9 cellular contexts compared by ENCODE assay signal in the genomic region with DNA sequence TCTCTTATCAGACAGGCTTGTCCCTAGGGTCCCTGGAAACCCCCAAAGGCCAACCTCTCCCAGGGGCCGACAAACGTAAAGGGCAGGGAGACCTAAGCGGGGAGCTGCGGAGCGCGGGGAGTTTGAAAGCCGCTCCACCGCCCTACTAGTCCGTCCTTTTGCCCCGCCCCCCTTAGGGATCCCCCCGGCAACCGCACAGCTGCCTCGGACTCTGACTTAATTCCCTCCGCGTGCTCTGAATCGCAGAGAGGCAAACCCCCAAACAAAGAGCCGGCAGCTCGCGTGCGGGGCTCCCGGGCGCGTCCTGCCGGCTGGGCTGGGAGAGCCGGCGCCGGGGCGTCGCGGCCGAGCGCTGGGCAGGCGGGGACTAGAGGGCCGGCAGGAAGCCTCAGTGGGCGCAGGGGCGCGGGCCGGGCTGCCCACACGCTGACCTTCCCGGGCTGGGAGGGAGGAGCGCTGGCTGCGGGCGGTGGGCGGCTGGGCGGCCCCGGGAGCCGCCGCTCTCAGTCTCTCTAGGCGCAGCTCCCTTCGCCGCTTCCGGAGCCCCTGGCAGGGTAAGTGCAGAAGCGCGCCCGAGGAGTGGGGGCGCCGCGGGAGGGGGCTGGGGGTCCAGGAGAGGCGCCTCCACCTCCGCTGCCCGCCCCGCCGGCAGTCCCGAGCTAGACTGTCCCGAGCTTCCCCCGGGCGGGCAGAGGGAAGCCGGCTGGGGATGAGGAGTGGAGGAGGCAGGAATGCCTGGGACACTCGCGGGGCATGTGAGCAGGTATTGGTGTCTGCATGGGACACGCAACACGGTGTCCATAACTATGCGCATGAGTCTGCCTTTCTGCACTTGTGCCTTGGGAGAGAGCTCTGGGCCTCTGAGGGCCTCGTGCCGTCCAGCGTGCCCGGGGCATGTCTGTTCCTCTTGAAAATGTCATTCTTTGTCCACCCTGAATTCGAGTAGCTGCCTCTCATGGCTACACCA. TPM values are rescaled to one million over a fixed set of nuclear protein-coding genes. Genes with fewer than 3 reads are reported as not detected.
DNase-seq lines count a peak whose midpoint lies in the region; ATAC-seq and TF ChIP-seq lines count a peak whose summit lies in the region.
"Had no signal": no experiment of that assay in that cellular context is flagged by ENCODE, and none has a peak within 500 bp of the region (broad histone marks: within the 10 kb centered on the region; RNA-seq: fewer than 3 reads in every experiment).

TSS of gene TSPAN11 (plus strand) at position 506 of the 967 bp plus-strand sequence. CDS start 27,244 bp downstream, outside the sequence.

- H3K4me3 Mint-ChIP-seq in activated CD4-positive, alpha-beta T cell treated with anti-CD3 and anti-CD28 coated beads, Interleukin-2, amount 10 ng/mL, durations not matched to agents 24 days and 14 days: no peak within 1 kb of the TSS

- H3K9me3 ChIP-seq in mucosa of stomach (ENCODE audit: control insufficient read depth, low read length) (no peaks in the 10 kb centered on the region), vagina (no peaks in the 10 kb centered on the region)

- H3K9me3 Mint-ChIP-seq in activated CD4-positive, alpha-beta T cell treated with anti-CD3 and anti-CD28 coated beads, Interleukin-2, amount 10 ng/mL, durations not matched to agents 24 days and 14 days: no peaks in the 10 kb centered on the region

- DNase-seq in NCI-H2171 (lab: John Stamatoyannopoulos, UW) (peak; percentile 50), vagina (ENCODE audit: extremely low spot score in 2 of 2) (peak in 1 of 2 donors; percentile 83), ureter (ENCODE audit: low spot score) (no peak)
- no peak for DNase-seq in activated CD4-positive, alpha-beta T cell treated with anti-CD3 and anti-CD28 coated beads, Interleukin-2, amount 10 ng/mL, durations not matched to agents 24 days and 14 days

- ATAC-seq in GM19351 (IDR thresholded peaks at IDR 0.05; ENCODE audit: unreplicated experiment) (peak; percentile 50), esophagus mucosa (peak; percentile 49), HG02852 (IDR thresholded peaks at IDR 0.05; ENCODE audit: unreplicated experiment) (no peak)

- peak within 1 kb of the TSS; percentile 17 for H3K9ac ChIP-seq in mucosa of stomach (ENCODE audit: low read length)

- TF ChIP-seq CTCF in vagina (IDR thresholded peaks at IDR 0.05): no peak

- no peaks in the 10 kb centered on the region for H3K4me1 Mint-ChIP-seq in activated CD4-positive, alpha-beta T cell treated with anti-CD3 and anti-CD28 coated beads, Interleukin-2, amount 10 ng/mL, durations not matched to agents 24 days and 14 days

- H3K27me3 Mint-ChIP-seq in activated CD4-positive, alpha-beta T cell treated with anti-CD3 and anti-CD28 coated beads, Interleukin-2, amount 10 ng/mL, durations not matched to agents 24 days and 14 days: peaks cover 52% of the 10 kb centered on the region

- no peak within 1 kb of the TSS for H3K27ac Mint-ChIP-seq in activated CD4-positive, alpha-beta T cell treated with anti-CD3 and anti-CD28 coated beads, Interleukin-2, amount 10 ng/mL, durations not matched to agents 24 days and 14 days

- no peaks in the 10 kb centered on the region for H3K36me3 ChIP-seq in mucosa of stomach (ENCODE audit: control insufficient read depth, insufficient read depth, low read length)
- no peaks in the 10 kb centered on the region for H3K36me3 ChIP-seq in vagina

- H3K4me1 ChIP-seq in mucosa of stomach (ENCODE audit: control insufficient read depth, insufficient read depth, low read length) (no peaks in the 10 kb centered on the region), vagina (peaks cover 15% of the 10 kb centered on the region)

- no peaks in the 10 kb centered on the region for H3K36me3 Mint-ChIP-seq in activated CD4-positive, alpha-beta T cell treated with anti-CD3 and anti-CD28 coated beads, Interleukin-2, amount 10 ng/mL, durations not matched to agents 24 days and 14 days (ENCODE audit: low read depth)

- intact Hi-C loops in vagina (cut with DNase I): no loop called here
- intact Hi-C loops in activated CD4-positive, alpha-beta T cell treated with anti-CD3 and anti-CD28 coated beads, Interleukin-2, amount 10 ng/mL, durations not matched to agents 24 days and 14 days (cut with micrococcal nuclease): no loop called here

- H3K4me3 ChIP-seq in mucosa of stomach (ENCODE audit: low read length) (no peak within 1 kb of the TSS), vagina (peak within 1 kb of the TSS; percentile 44 to 54)

- TF ChIP-seq POLR2A in vagina (IDR thresholded peaks at IDR 0.05): no peak

- peaks cover 31% of the 10 kb centered on the region for H3K27me3 ChIP-seq in mucosa of stomach (ENCODE audit: control insufficient read depth, insufficient read depth, low read length)
- H3K27me3 ChIP-seq in vagina: no peaks in the 10 kb centered on the region

- H3K27ac ChIP-seq in vagina: peak within 1 kb of the TSS; percentile 70

RNA-seq across cellular contexts. Expression of gene TSPAN11, which starts in this region (rescaled TPM):
- 0.72 TPM for total RNA-seq in esophagus mucosa
- total RNA-seq in vagina: 2.5 TPM
- 3.4 TPM for total RNA-seq in ureter
- not detected in 2 replicates for total RNA-seq in activated CD4-positive, alpha-beta T cell treated with anti-CD3 and anti-CD28 coated beads, Interleukin-2, amount 10 ng/mL, durations not matched to agents 24 days and 14 days
- total RNA-seq: NCI-H460 had no signal

Comparison
In these comparisons a context has a peak if more than half of its experiments do, and no peak if none do; other contexts are left out.
1. Peak in ATAC-seq in esophagus mucosa; RNA of the gene not detected or under 1 TPM.